ENCODE assay signal across 9 cellular contexts in genomic region chr21:45975017-45975595, GRCh38. TPM values are rescaled to one million over a fixed set of nuclear protein-coding genes. Genes with fewer than 3 reads are reported as not detected.
DNase-seq lines count a peak whose midpoint lies in the region; ATAC-seq, FAIRE-seq and TF ChIP-seq lines count a peak whose summit lies in the region.
"Had no signal": no experiment of that assay in that cellular context is flagged by ENCODE, and none has a peak within 500 bp of the region (broad histone marks: within the 10 kb centered on the region; RNA-seq: fewer than 3 reads in every experiment).

No MANE protein-coding gene starts in this region.

- no peaks in the 10 kb centered on the region for H3K79me2 ChIP-seq in HepG2 (ENCODE audit: insufficient read depth, low read length)

- no peak overlapping the region for H3K27ac ChIP-seq in HepG2 (ENCODE audit: extremely low read length, insufficient read depth, low read length)
- peak overlapping the region; percentile 96 for H3K27ac ChIP-seq in stomach smooth muscle (ENCODE audit: low read length)

- no peaks in the 10 kb centered on the region for H4K20me1 ChIP-seq in HepG2 (ENCODE audit: insufficient read depth, low read length)

- in situ Hi-C loops in HepG2 (cut with HindIII; ENCODE audit: extremely low pct_ligation_motif_present, low pct_unique_long_range_greater_than_20kb): loop anchor here (10.0 kb wide), 1 partner anchor 310 kb away; the partner anchor contains the start of genes MCM3AP and YBEY

- H3K4me1 ChIP-seq in HepG2 (ENCODE audit: insufficient read depth, low read length) (peaks cover 31% of the 10 kb centered on the region), stomach smooth muscle (ENCODE audit: control insufficient read depth, insufficient read depth, low read length) (peaks cover 69% of the 10 kb centered on the region)

- peak overlapping the region; percentile 44 for H3K4me3 ChIP-seq in HFF-Myc (replicated peaks; ENCODE audit: low read depth, low read length)
- peak overlapping the region in 1 of 2 donors; percentile 8 for H3K4me3 ChIP-seq in cardiac fibroblast (replicated peaks in 1 of 2; ENCODE audit: low read depth in 2 of 2, low read length in 2 of 2)
- no peak overlapping the region for H3K4me3 ChIP-seq in HepG2 (replicated peaks in 1 of 3; ENCODE audit: insufficient read depth in 1 of 3, low read depth in 2 of 3, low read length in 3 of 3)
- H3K4me3 ChIP-seq in stomach smooth muscle (ENCODE audit: low read length in 2 of 2): peak overlapping the region; percentile 71 to 74

- no peaks in the 10 kb centered on the region for H3K9me3 Mint-ChIP-seq in activated CD8-positive, alpha-beta memory T cell treated with anti-CD3 and anti-CD28 coated beads, Interleukin-2, amount 10 ng/mL, durations not matched to agents 7 days and 5 days (ENCODE audit: low read depth)

- 0 out of 2 replicates have a peak overlapping the region, but pooled peaks have one; percentile 76 for H3K4me2 ChIP-seq in HepG2 (ENCODE audit: low read depth, low read length)

- no TSS peak for BruUV-seq in HepG2 (replicated peaks; lab: Mats Ljungman, UMichigan)

- H3K9me3 ChIP-seq in HepG2 (ENCODE audit: low read length) (no peaks in the 10 kb centered on the region), stomach smooth muscle (ENCODE audit: control insufficient read depth in 2 of 2, low read length in 2 of 2) (no peaks in the 10 kb centered on the region)

- H2AFZ ChIP-seq in HepG2 (ENCODE audit: low read length): no peak overlapping the region

- ATAC-seq in HepG2 (no peak), GM18868 (IDR thresholded peaks at IDR 0.05; ENCODE audit: unreplicated experiment) (no peak)
- ATAC-seq in activated CD8-positive, alpha-beta memory T cell treated with anti-CD3 and anti-CD28 coated beads, Interleukin-2, amount 10 ng/mL, durations not matched to agents 7 days and 5 days: no peak

- POLR2A ChIA-PET in HepG2 (lab: Yijun Ruan, JAX): no interaction called here

- no peaks in the 10 kb centered on the region for H3K36me3 Mint-ChIP-seq in activated CD8-positive, alpha-beta memory T cell treated with anti-CD3 and anti-CD28 coated beads, Interleukin-2, amount 10 ng/mL, durations not matched to agents 7 days and 5 days

- H3K27me3 ChIP-seq in HepG2 (ENCODE audit: control insufficient read depth in 1 of 2, insufficient read depth in 2 of 2, low read length in 2 of 2) (peaks cover 19 to 59% of the 10 kb centered on the region in 2 experiments), stomach smooth muscle (ENCODE audit: control insufficient read depth in 1 of 2, insufficient read depth in 2 of 2, low read length in 2 of 2) (no peaks in the 10 kb centered on the region)

- no peak overlapping the region for H3K4me3 Mint-ChIP-seq in activated CD8-positive, alpha-beta memory T cell treated with anti-CD3 and anti-CD28 coated beads, Interleukin-2, amount 10 ng/mL, durations not matched to agents 7 days and 5 days

- intact Hi-C loops in HepG2 (cut with micrococcal nuclease; ENCODE audit: unreplicated experiment): loop anchor here (10.0 kb wide), 1 partner anchor 220 kb away; no protein-coding TSS in a partner anchor

- H3K27ac Mint-ChIP-seq in activated CD8-positive, alpha-beta memory T cell treated with anti-CD3 and anti-CD28 coated beads, Interleukin-2, amount 10 ng/mL, durations not matched to agents 7 days and 5 days: no peak overlapping the region

- H3K4me1 Mint-ChIP-seq in activated CD8-positive, alpha-beta memory T cell treated with anti-CD3 and anti-CD28 coated beads, Interleukin-2, amount 10 ng/mL, durations not matched to agents 7 days and 5 days: peaks cover 12% of the 10 kb centered on the region

- H3K27me3 Mint-ChIP-seq in activated CD8-positive, alpha-beta memory T cell treated with anti-CD3 and anti-CD28 coated beads, Interleukin-2, amount 10 ng/mL, durations not matched to agents 7 days and 5 days: peaks cover 33% of the 10 kb centered on the region

- no peak for TF ChIP-seq EP300 in HepG2 (IDR thresholded peaks at IDR 0.05; ENCODE audit: low read depth in 2 of 2, low read length in 2 of 2)
- no peak for TF ChIP-seq EP300 in HepG2 (CRISPR knock-in tag; IDR thresholded peaks at IDR 0.05; ENCODE audit: borderline replicate concordance)

- no peak for FAIRE-seq in HepG2 (lab: Jason Lieb, UNC)

- DNase-seq in HFF-Myc (ENCODE audit: extremely low read depth, low read depth): no peak
- DNase-seq in cardiac fibroblast (ENCODE audit: low read depth in 2 of 2): peak; percentile 48 to 52
- DNase-seq in HepG2 (ENCODE audit: low spot score): no peak
- DNase-seq in stimulated activated CD4-positive, alpha-beta T cell treated with anti-CD3 and anti-CD28 coated beads, Interleukin-2, amount 100 ng/mL, for 24 hours: no peak
- DNase-seq in SIG-M5 (lab: John Stamatoyannopoulos, UW): no peak
- no peak for DNase-seq in activated CD8-positive, alpha-beta memory T cell treated with anti-CD3 and anti-CD28 coated beads, Interleukin-2, amount 10 ng/mL, durations not matched to agents 7 days and 5 days
- DNase-seq: NCI-H146 had no signal

- no peak for TF ChIP-seq RAD21 in HepG2 (CRISPR knock-in tag; IDR thresholded peaks at IDR 0.05)

- H3K36me3 ChIP-seq in HepG2 (replicated peaks in 1 of 2; ENCODE audit: control insufficient read depth in 1 of 2, insufficient read depth in 2 of 2, low read length in 2 of 2): no peaks in the 10 kb centered on the region
- H3K36me3 ChIP-seq in stomach smooth muscle (ENCODE audit: control insufficient read depth in 2 of 2, insufficient read depth in 2 of 2, low read length in 2 of 2): no peaks in the 10 kb centered on the region

- CTCF ChIA-PET in HepG2 (lab: Yijun Ruan, JAX; ENCODE audit: low intra/inter-chr PET ratio, low total read pairs): no interaction called here
- CTCF ChIA-PET in activated CD8-positive, alpha-beta memory T cell treated with anti-CD3 and anti-CD28 coated beads, Interleukin-2, amount 10 ng/mL, durations not matched to agents 7 days and 5 days (lab: Charles Lee): no interaction called here

- H3K9ac ChIP-seq in HepG2 (ENCODE audit: insufficient read depth, low read depth, low read length): no peak overlapping the region
- H3K9ac ChIP-seq in stomach smooth muscle (ENCODE audit: low read length in 2 of 2): peak overlapping the region; percentile 73 to 84

- TF ChIP-seq CTCF in HFF-Myc (IDR thresholded peaks at IDR 0.05; ENCODE audit: low read depth, low read length, missing control alignments) (no peak), cardiac fibroblast (IDR thresholded peaks at IDR 0.05; ENCODE audit: low read depth, low read length) (no peak), HepG2 (CRISPR knock-in tag; IDR thresholded peaks at IDR 0.05) (no peak)

- no peak for TF ChIP-seq POLR2A in HepG2 (IDR thresholded peaks at IDR 0.05; ENCODE audit: insufficient read depth in 1 of 2, low read depth in 2 of 2, low read length in 2 of 2)

- WGBS in HepG2 (ENCODE audit: low lambda C conversion rate): 60% methylated on average over 10 of the region's 30 CpGs

TF ChIP-seq in HepG2, 621 proteins besides CTCF, POLR2A, EP300 and RAD21 (continues in another document):
- no peak for TF ChIP-seq FOXJ3 (CRISPR knock-in tag; IDR thresholded peaks at IDR 0.05; ENCODE audit: borderline replicate concordance)
- TF ChIP-seq BORCS8-MEF2B (CRISPR knock-in tag; IDR thresholded peaks at IDR 0.05): no peak
- no peak for TF ChIP-seq TBL1XR1 (IDR thresholded peaks at IDR 0.05; ENCODE audit: borderline replicate concordance, low read length, partially characterized antibody)
- TF ChIP-seq, protein P1, sequence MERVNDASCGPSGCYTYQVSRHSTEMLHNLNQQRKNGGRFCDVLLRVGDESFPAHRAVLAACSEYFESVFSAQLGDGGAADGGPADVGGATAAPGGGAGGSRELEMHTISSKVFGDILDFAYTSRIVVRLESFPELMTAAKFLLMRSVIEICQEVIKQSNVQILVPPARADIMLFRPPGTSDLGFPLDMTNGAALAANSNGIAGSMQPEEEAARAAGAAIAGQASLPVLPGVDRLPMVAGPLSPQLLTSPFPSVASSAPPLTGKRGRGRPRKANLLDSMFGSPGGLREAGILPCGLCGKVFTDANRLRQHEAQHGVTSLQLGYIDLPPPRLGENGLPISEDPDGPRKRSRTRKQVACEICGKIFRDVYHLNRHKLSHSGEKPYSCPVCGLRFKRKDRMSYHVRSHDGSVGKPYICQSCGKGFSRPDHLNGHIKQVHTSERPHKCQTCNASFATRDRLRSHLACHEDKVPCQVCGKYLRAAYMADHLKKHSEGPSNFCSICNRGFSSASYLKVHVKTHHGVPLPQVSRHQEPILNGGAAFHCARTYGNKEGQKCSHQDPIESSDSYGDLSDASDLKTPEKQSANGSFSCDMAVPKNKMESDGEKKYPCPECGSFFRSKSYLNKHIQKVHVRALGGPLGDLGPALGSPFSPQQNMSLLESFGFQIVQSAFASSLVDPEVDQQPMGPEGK (CRISPR knock-in tag; IDR thresholded peaks at IDR 0.05): peak; percentile 33; the same call in 1 of the 2 replicates
- TF ChIP-seq ZNF570 (CRISPR knock-in tag; IDR thresholded peaks at IDR 0.05; ENCODE audit: borderline replicate concordance): no peak

RNA-seq across cellular contexts. Expression of gene COL6A1, which starts 6.5 kb away (rescaled TPM):
- 0.46 and 3.1 TPM in 2 replicates for total RNA-seq in HepG2 (2016; rRNA removed; fragmentation: Illumina TruSeq; extraction: Trizol)
- total RNA-seq in HepG2 (2016; cell fraction: cytosol; rRNA removed; fragmentation: Illumina TruSeq; extraction: Trizol; ENCODE audit: low read depth): 0.09 and 0.40 TPM in 2 replicates
- total RNA-seq in HepG2 (2016; cell fraction: insoluble cytoplasmic fraction; rRNA removed; fragmentation: Illumina TruSeq; extraction: Trizol): 0.55 and 4.3 TPM in 2 replicates
- 0.28 and 0.41 TPM in 2 replicates for total RNA-seq in HepG2 (2016; cell fraction: membrane; rRNA removed; fragmentation: Illumina TruSeq; extraction: Trizol)
- 4.1 and 6.4 TPM in 2 replicates for total RNA-seq in HepG2 (2016; cell fraction: nucleus; rRNA removed; fragmentation: Illumina TruSeq; extraction: Trizol)
- polyA plus RNA-seq in HepG2 (2011; rRNA removed): 4.8 and 9.8 TPM in 2 replicates
- polyA plus RNA-seq in HepG2 (2011; cell fraction: cytosol; rRNA removed): 2.4 TPM in 2 replicates
- polyA plus RNA-seq in HepG2 (2011; cell fraction: nucleus; rRNA removed): 190 and 201 TPM in 2 replicates
- polyA plus RNA-seq in HepG2 (2012): 10.0 and 14.2 TPM in 2 replicates
- 0.17 TPM in 2 replicates for polyA plus RNA-seq in HepG2 (2016; cell fraction: cytosol; fragmentation: Illumina TruSeq; extraction: Trizol; ENCODE audit: low read depth)
- 0.58 and 1.7 TPM in 2 replicates for polyA plus RNA-seq in HepG2 (2016; cell fraction: insoluble cytoplasmic fraction; fragmentation: Illumina TruSeq; extraction: Trizol; ENCODE audit: low read depth)
- polyA plus RNA-seq in HepG2 (2016; cell fraction: membrane; fragmentation: Illumina TruSeq; extraction: Trizol; ENCODE audit: low read depth): 0.13 and 0.28 TPM in 2 replicates
- polyA plus RNA-seq in HepG2 (2016; cell fraction: nucleus; fragmentation: Illumina TruSeq; extraction: Trizol; ENCODE audit: insufficient read depth, low read depth): 20.5 and 25.0 TPM in 2 replicates
- polyA minus RNA-seq in HepG2 (2011; rRNA and poly(A)+ RNA removed; ENCODE audit: low replicate concordance): 0.07 and 11.2 TPM in 2 replicates
- 1.1 and 1.8 TPM in 2 replicates for polyA minus RNA-seq in HepG2 (2011; cell fraction: cytosol; rRNA and poly(A)+ RNA removed)
- 3.9 and 6.7 TPM in 2 replicates for polyA minus RNA-seq in HepG2 (2011; cell fraction: nucleus; rRNA and poly(A)+ RNA removed)
- 1 to 10 TPM in 1 of 2 experiments, under 1 TPM in 1; 0.12 to 5.4 TPM for total RNA-seq in activated CD8-positive, alpha-beta memory T cell treated with anti-CD3 and anti-CD28 coated beads, Interleukin-2, amount 10 ng/mL, durations not matched to agents 7 days and 5 days

Comparison
In these comparisons a context has a peak if more than half of its experiments do, and no peak if none do; other contexts are left out.
1. DNase-seq: peak in cardiac fibroblast (2 of 2); none in HFF-Myc (single experiment), HepG2 (single experiment), stimulated activated CD4-positive, alpha-beta T cell treated with anti-CD3 and anti-CD28 coated beads, Interleukin-2, amount 100 ng/mL, for 24 hours (0 of 2), SIG-M5 (single experiment) and activated CD8-positive, alpha-beta memory T cell treated with anti-CD3 and anti-CD28 coated beads, Interleukin-2, amount 10 ng/mL, durations not matched to agents 7 days and 5 days (single experiment).
2. H3K4me3 ChIP-seq: peak in HFF-Myc (single experiment) and stomach smooth muscle (2 of 2); none in HepG2 (0 of 3).